ENCODE assay signal across 12 cellular contexts in genomic region chr19:8404391-8405151, GRCh38.
"Had no signal": no experiment of that assay in that cellular context is flagged by ENCODE, and none has a peak within 500 bp of the region (broad histone marks: within the 10 kb centered on the region; RNA-seq: fewer than 3 reads in every experiment).

No MANE protein-coding gene starts in this region.

- H3K36me3 ChIP-seq: uterus had no signal

- H3K4me3 ChIP-seq: hepatocyte, tibial artery, uterus had no signal

- H3K9me3 Mint-ChIP-seq: natural killer cell treated with Interleukin-12 subunit alpha and Interleukin-12 subunit beta and Interleukin-15 and Interleukin-18, amount 100 ng/mL, for 72 hours; stimulated activated memory B cell treated with anti-CD40 and anti-IgM and Interleukin-4, amounts not matched to agents 10 μg/mL and 1 μg/mL and 100 μg/mL, for 72 hours had no signal

- H3K27ac Mint-ChIP-seq: natural killer cell treated with Interleukin-12 subunit alpha and Interleukin-12 subunit beta and Interleukin-15 and Interleukin-18, amount 100 ng/mL, for 72 hours; stimulated activated memory B cell treated with anti-CD40 and anti-IgM and Interleukin-4, amounts not matched to agents 10 μg/mL and 1 μg/mL and 100 μg/mL, for 72 hours had no signal

- ATAC-seq: stimulated activated memory B cell treated with anti-CD40 and anti-IgM and Interleukin-4, amounts not matched to agents 10 μg/mL and 1 μg/mL and 100 μg/mL, for 72 hours had no signal

- H3K9me3 ChIP-seq: tibial artery, uterus had no signal

- H3K27me3 Mint-ChIP-seq: natural killer cell treated with Interleukin-12 subunit alpha and Interleukin-12 subunit beta and Interleukin-15 and Interleukin-18, amount 100 ng/mL, for 72 hours; stimulated activated memory B cell treated with anti-CD40 and anti-IgM and Interleukin-4, amounts not matched to agents 10 μg/mL and 1 μg/mL and 100 μg/mL, for 72 hours had no signal

- DNase-seq: activated CD4-positive, CD25-positive, alpha-beta regulatory T cell treated with anti-CD3 and anti-CD28 coated beads, Interleukin-2, amount 50 U/mL, for 72 hours; activated effector memory CD4-positive, alpha-beta T cell treated with Interleukin-2 at 50 U/mL for 16 hours; activated naive CD4-positive, alpha-beta T cell treated with anti-CD3 and anti-CD28 coated beads, Interleukin-2, amount 50 U/mL, for 16 hours; caudate nucleus; islet precursor cell; occipital lobe; stimulated activated CD4-positive, alpha-beta T cell treated with anti-CD3 and anti-CD28 coated beads, Interleukin-2, amount 100 ng/mL, for 48 hours; tibial artery; uterus had no signal

- H3K4me3 Mint-ChIP-seq: natural killer cell treated with Interleukin-12 subunit alpha and Interleukin-12 subunit beta and Interleukin-15 and Interleukin-18, amount 100 ng/mL, for 72 hours; stimulated activated memory B cell treated with anti-CD40 and anti-IgM and Interleukin-4, amounts not matched to agents 10 μg/mL and 1 μg/mL and 100 μg/mL, for 72 hours had no signal

- H3K4me1 ChIP-seq: tibial artery, uterus had no signal

- H3K27me3 ChIP-seq: hepatocyte, tibial artery, uterus had no signal

- H3K27ac ChIP-seq: hepatocyte, tibial artery, uterus had no signal

- H3K36me3 Mint-ChIP-seq: natural killer cell treated with Interleukin-12 subunit alpha and Interleukin-12 subunit beta and Interleukin-15 and Interleukin-18, amount 100 ng/mL, for 72 hours had no signal
